Comparison of ENCODE assay signal across 8 cellular contexts in genomic region chr1:222712253-222713090, GRCh38. TPM values are rescaled to one million over a fixed set of nuclear protein-coding genes. Genes with fewer than 3 reads are reported as not detected.
A peak's percentile ranks its signal among the peaks of the same experiment; 100 is the strongest.
DNase-seq lines count a peak whose midpoint lies in the region; ATAC-seq and TF ChIP-seq lines count a peak whose summit lies in the region.

TSS of gene AIDA (minus strand) at chr1:222712491. CDS start at chr1:222712317, 174 bp downstream.
A gene with protein sequence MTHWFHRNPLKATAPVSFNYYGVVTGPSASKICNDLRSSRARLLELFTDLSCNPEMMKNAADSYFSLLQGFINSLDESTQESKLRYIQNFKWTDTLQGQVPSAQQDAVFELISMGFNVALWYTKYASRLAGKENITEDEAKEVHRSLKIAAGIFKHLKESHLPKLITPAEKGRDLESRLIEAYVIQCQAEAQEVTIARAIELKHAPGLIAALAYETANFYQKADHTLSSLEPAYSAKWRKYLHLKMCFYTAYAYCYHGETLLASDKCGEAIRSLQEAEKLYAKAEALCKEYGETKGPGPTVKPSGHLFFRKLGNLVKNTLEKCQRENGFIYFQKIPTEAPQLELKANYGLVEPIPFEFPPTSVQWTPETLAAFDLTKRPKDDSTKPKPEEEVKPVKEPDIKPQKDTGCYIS (plus strand): TSS chr1:222712564. CDS start chr1:222715700, 3,136 bp downstream.

- no peak for TF ChIP-seq CTCF in Peyer's patch (IDR thresholded peaks at IDR 0.05)

- peak; percentile 82 for DNase-seq in DMS79 (lab: John Stamatoyannopoulos, UW)
- peak; percentile 94 to 98 (median 97) for DNase-seq in Peyer's patch
- DNase-seq in activated T-cell treated with anti-CD3 and anti-CD28 coated beads, Interleukin-2, amount 50 U/mL, for 48 hours, result peak; percentile 98
- peak; percentile 93 for DNase-seq in myocyte (ENCODE audit: low read depth)
- DNase-seq in stimulated activated CD8-positive, alpha-beta memory T cell treated with anti-CD3 and anti-CD28 coated beads, Interleukin-7, amount 100 ng/mL, for 48 hours (ENCODE audit: extremely low read depth in 1 of 2, low read depth in 1 of 2), result peak; percentile 85

- ATAC-seq in GM21825 (IDR thresholded peaks at IDR 0.05; ENCODE audit: unreplicated experiment), result peak; percentile 77
- peak; percentile 95 for ATAC-seq in esophagus mucosa

- peaks cover 19% of the 10 kb centered on the region for H3K36me3 ChIP-seq in KOPT-K1 (ENCODE audit: insufficient read depth, low read length)
- H3K36me3 ChIP-seq in Peyer's patch, result peaks cover 0 to 26% (median 0%) of the 10 kb centered on the region in 3 donors

- H3K9me3 ChIP-seq in KOPT-K1 (ENCODE audit: insufficient read depth, low read length, poor library complexity, severe bottlenecking), result no peaks in the 10 kb centered on the region
- H3K9me3 ChIP-seq in Peyer's patch, result no peaks in the 10 kb centered on the region

- H3K27me3 ChIP-seq in Peyer's patch, result no peaks in the 10 kb centered on the region

- H3K27ac ChIP-seq in KOPT-K1 (ENCODE audit: low read depth, low read length, poor library complexity, severe bottlenecking) (peak within 1 kb of the TSS; percentile 97), Peyer's patch (peak within 1 kb of the TSS; percentile 87 to 98 (median 96))

- peak within 1 kb of the TSS; percentile 58 to 94 (median 80) for H3K4me3 ChIP-seq in Peyer's patch

- peak; percentile 23 to 48 for TF ChIP-seq POLR2A in Peyer's patch (IDR thresholded peaks at IDR 0.05)

- H3K4me1 ChIP-seq in Peyer's patch, result peaks cover 0 to 18% (median 5%) of the 10 kb centered on the region in 4 donors

RNA-seq across cellular contexts. Expression of gene AIDA, which starts in this region (rescaled TPM):
- total RNA-seq in Peyer's patch (10 to 100 TPM; 22.1 to 73.4 (median 25.2) TPM), esophagus mucosa (29.2 TPM), myocyte (25.9 and 30.4 TPM in 2 replicates)
- 42.0 TPM for polyA plus RNA-seq in myocyte (2012)

RNA-seq across cellular contexts. Expression of the second gene that starts in this region (rescaled TPM):
- total RNA-seq in Peyer's patch (10 to 100 TPM; 37.7 to 57.4 (median 43.9) TPM), esophagus mucosa (41.4 TPM), myocyte (56.0 and 67.7 TPM in 2 replicates)
- 18.7 TPM for polyA plus RNA-seq in myocyte (2012)

Comparison
In these comparisons a context has a peak if more than half of its experiments do, and no peak if none do; other contexts are left out.
1. Peak in every context shown above with its lines: DNase-seq, ATAC-seq, H3K4me3 ChIP-seq and H3K27ac ChIP-seq.